ENCODE assay signal across 8 cellular contexts in genomic region chr2:206085742-206086445, GRCh38. TPM values are rescaled to one million over a fixed set of nuclear protein-coding genes. Genes with fewer than 3 reads are reported as not detected.
DNase-seq lines count a peak whose midpoint lies in the region; TF ChIP-seq lines count a peak whose summit lies in the region.

A gene with protein sequence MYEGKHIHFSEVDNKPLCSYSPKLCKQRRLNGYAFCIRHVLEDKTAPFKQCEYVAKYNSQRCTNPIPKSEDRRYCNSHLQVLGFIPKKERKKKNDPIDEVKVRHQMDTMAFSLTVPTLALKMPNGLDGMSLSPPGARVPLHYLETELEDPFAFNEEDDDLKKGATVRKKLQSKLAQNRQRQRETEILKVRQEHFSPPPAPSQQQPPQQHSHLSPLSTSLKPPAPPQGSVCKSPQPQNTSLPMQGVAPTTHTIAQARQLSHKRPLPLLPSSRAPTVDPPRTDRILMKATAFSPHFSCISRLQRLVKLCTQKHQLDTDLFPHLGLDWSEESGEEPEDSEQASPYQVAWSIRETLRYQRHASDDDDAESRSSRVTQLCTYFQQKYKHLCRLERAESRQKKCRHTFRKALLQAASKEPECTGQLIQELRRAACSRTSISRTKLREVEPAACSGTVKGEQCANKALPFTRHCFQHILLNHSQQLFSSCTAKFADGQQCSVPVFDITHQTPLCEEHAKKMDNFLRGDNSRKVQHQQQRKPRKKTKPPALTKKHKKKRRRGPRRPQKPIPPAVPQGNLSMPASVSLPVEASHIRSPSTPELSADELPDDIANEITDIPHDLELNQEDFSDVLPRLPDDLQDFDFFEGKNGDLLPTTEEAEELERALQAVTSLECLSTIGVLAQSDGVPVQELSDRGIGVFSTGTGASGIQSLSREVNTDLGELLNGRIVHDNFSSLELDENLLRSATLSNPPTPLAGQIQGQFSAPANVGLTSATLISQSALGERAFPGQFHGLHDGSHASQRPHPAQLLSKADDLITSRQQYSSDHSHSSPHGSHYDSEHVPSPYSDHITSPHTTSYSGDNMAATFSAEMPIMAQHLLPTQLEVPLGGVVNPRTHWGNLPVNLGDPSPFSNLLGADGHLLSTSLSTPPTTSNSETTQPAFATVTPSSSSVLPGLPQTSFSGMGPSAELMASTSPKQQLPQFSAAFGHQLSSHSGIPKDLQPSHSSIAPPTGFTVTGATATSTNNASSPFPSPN (minus strand): TSS chr2:206086174. CDS start chr2:206063016, 23,158 bp downstream.

- H3K27me3 Mint-ChIP-seq in glutamatergic neuron (ENCODE audit: unreplicated experiment): peaks cover 7% of the 10 kb centered on the region

- H3K9me2 ChIP-seq in MM.1S (replicated peaks; ENCODE audit: insufficient read depth, low read length): no peaks in the 10 kb centered on the region

- DNase-seq in GM04503 (ENCODE audit: low read depth) (peak; percentile 49), HCEC 1CT (peak; percentile 88), MM.1S (peak; percentile 90), SK-N-MC (ENCODE audit: low read depth, low spot score) (peak; percentile 74), glutamatergic neuron (peak; percentile 72), ovary (peak; percentile 70 to 80 (median 75)), thyroid gland (peak; percentile 84)
- peak; percentile 81 for DNase-seq in activated naive CD4-positive, alpha-beta T cell treated with anti-CD3 and anti-CD28 coated beads, Interleukin-2, amount 50 U/mL, for 16 hours

- H3K27me3 ChIP-seq in MM.1S (replicated peaks; ENCODE audit: insufficient read depth, low read length) (no peaks in the 10 kb centered on the region), ovary (no peaks in the 10 kb centered on the region), thyroid gland (no peaks in the 10 kb centered on the region)

- H2AFZ ChIP-seq in MM.1S (ENCODE audit: low read length): peak within 1 kb of the TSS; percentile 88

- peaks cover 15% of the 10 kb centered on the region for H3K4me1 Mint-ChIP-seq in glutamatergic neuron (ENCODE audit: low read depth, unreplicated experiment)

- H3K4me3 Mint-ChIP-seq in glutamatergic neuron (ENCODE audit: unreplicated experiment): peak within 1 kb of the TSS; percentile 99

- H3K9me3 Mint-ChIP-seq in glutamatergic neuron (ENCODE audit: unreplicated experiment): peaks cover 12% of the 10 kb centered on the region

- H4K20me1 ChIP-seq in MM.1S (ENCODE audit: insufficient read depth, low read length): 0 out of 2 replicates have a peak, but pooled peaks cover 2% of the 10 kb centered on the region

- H3K9ac ChIP-seq in MM.1S (ENCODE audit: low read length): peak within 1 kb of the TSS; percentile 93
- H3K9ac ChIP-seq in SK-N-MC (ENCODE audit: insufficient read length): peak within 1 kb of the TSS; percentile 100

- no peaks in the 10 kb centered on the region for H3K9me3 ChIP-seq in MM.1S (replicated peaks; ENCODE audit: insufficient read depth, low read length)
- H3K9me3 ChIP-seq in SK-N-MC (ENCODE audit: low read depth, low read length): no peaks in the 10 kb centered on the region
- H3K9me3 ChIP-seq in ovary: no peaks in the 10 kb centered on the region
- no peaks in the 10 kb centered on the region for H3K9me3 ChIP-seq in thyroid gland

- peak within 1 kb of the TSS; percentile 96 for H3K4me2 ChIP-seq in MM.1S (ENCODE audit: low read depth, low read length)

- peak; percentile 67 for TF ChIP-seq CTCF in MM.1S (IDR thresholded peaks at IDR 0.05; ENCODE audit: low read length)
- no peak for TF ChIP-seq CTCF in glutamatergic neuron (IDR thresholded peaks at IDR 0.05; ENCODE audit: partially characterized antibody, unreplicated experiment)
- TF ChIP-seq CTCF in ovary (IDR thresholded peaks at IDR 0.05): peak; percentile 32 to 62 (median 57)
- peak; percentile 25 to 66 (median 50) for TF ChIP-seq CTCF in thyroid gland (IDR thresholded peaks at IDR 0.05)

- peak; percentile 36 for TF ChIP-seq POLR2A in ovary (IDR thresholded peaks at IDR 0.05)
- peak; percentile 8 to 85 for TF ChIP-seq POLR2A in thyroid gland (IDR thresholded peaks at IDR 0.05)

- TF ChIP-seq EP300 in ovary (IDR thresholded peaks at IDR 0.05): no peak

- 0% methylated on average over 39 of the region's 39 CpGs for WGBS in ovary, 3 donors
- 0% methylated on average over 35 to 39 of the region's 39 CpGs for WGBS in thyroid gland, 2 donors

- peak within 1 kb of the TSS; percentile 100 for H3K27ac Mint-ChIP-seq in glutamatergic neuron (ENCODE audit: unreplicated experiment)

- H3K36me3 ChIP-seq in MM.1S (replicated peaks; ENCODE audit: insufficient read depth, low read length): no peaks in the 10 kb centered on the region
- no peaks in the 10 kb centered on the region for H3K36me3 ChIP-seq in SK-N-MC (ENCODE audit: insufficient read depth, low read length)
- H3K36me3 ChIP-seq in ovary: no peaks in the 10 kb centered on the region
- H3K36me3 ChIP-seq in thyroid gland: no peaks in the 10 kb centered on the region

- no peaks in the 10 kb centered on the region for H3K36me3 Mint-ChIP-seq in glutamatergic neuron (ENCODE audit: unreplicated experiment)

- intact Hi-C loops in ovary (cut with DNase I) (no loop called here), thyroid gland (cut with DNase I) (no loop called here)

- H3K4me1 ChIP-seq in MM.1S (ENCODE audit: low read length) (peaks cover 18% of the 10 kb centered on the region), ovary (ENCODE audit: insufficient read depth) (peaks cover 2% of the 10 kb centered on the region), thyroid gland (peaks cover 0 to 11% of the 10 kb centered on the region in 2 donors)

- H3K27ac ChIP-seq in MM.1S (ENCODE audit: low read length) (peak within 1 kb of the TSS; percentile 94), SK-N-MC (peak within 1 kb of the TSS; percentile 100), ovary (peak within 1 kb of the TSS; percentile 100), thyroid gland (peak within 1 kb of the TSS; percentile 96 to 100 (median 99))

- peak within 1 kb of the TSS; percentile 94 for H3K4me3 ChIP-seq in MM.1S (ENCODE audit: low read length)
- peak within 1 kb of the TSS; percentile 99 for H3K4me3 ChIP-seq in SK-N-MC
- H3K4me3 ChIP-seq in ovary: peak within 1 kb of the TSS; percentile 52
- H3K4me3 ChIP-seq in thyroid gland (replicated peaks in 1 of 3): peak within 1 kb of the TSS in 2 of 3 donors; percentile 86 to 89

- H3K79me2 ChIP-seq in MM.1S (ENCODE audit: low read length): peaks cover 65% of the 10 kb centered on the region

- peaks cover 17% of the 10 kb centered on the region for H3F3A ChIP-seq in MM.1S (ENCODE audit: insufficient read depth, low read length)

RNA-seq across cellular contexts. Expression of the gene that starts here (rescaled TPM):
- 25.0 TPM for total RNA-seq in glutamatergic neuron (ENCODE audit: unreplicated experiment)
- 10 to 100 TPM; 16.8 to 37.6 (median 26.2) TPM for total RNA-seq in ovary
- 1 to 10 TPM; 3.2 to 4.3 TPM for polyA plus RNA-seq in ovary
- 10 to 100 TPM; 25.0 to 49.7 (median 26.5) TPM for total RNA-seq in thyroid gland

Comparison
In these comparisons a context has a peak if more than half of its experiments do, and no peak if none do; other contexts are left out.
1. Peak in every context shown above with its lines: DNase-seq, H3K4me3 ChIP-seq and H3K27ac ChIP-seq.